1 cellular context compared by ENCODE assay signal in the genomic region with DNA sequence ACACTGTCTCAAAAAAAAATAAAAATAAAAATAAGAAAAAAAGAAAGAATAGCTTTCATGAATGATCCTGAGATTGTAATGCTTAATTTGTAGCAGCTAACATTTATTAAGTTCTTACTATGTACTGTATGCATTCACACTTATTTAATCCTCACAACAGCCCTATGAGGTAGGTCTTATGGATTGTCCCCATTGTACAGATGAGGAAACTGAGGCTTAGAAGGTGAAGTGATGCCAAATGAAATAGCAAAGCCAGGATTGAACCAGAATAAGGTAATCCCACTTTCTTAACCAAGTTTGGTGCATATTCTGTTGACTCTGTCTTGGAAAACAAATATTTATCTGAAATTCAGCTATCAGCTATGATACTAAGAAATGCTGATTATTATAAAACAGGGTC.
A peak's percentile ranks its signal among the peaks of the same experiment; 100 is the strongest.
TF ChIP-seq lines count a peak whose summit lies in the region.

No MANE protein-coding gene starts in this region.

TF ChIP-seq in HepG2, 621 proteins besides CTCF, POLR2A, EP300 and RAD21:
- TF ChIP-seq BHLHE40 (IDR thresholded peaks at IDR 0.05; ENCODE audit: low read length) (no peak), ZNF629 (CRISPR knock-in tag; conservative IDR thresholded peaks at IDR 0.05) (peak; percentile 92), THYN1 (CRISPR knock-in tag; IDR thresholded peaks at IDR 0.05; ENCODE audit: borderline replicate concordance, low read depth) (no peak)
TF ChIP-seq in HepG2: peak in this region for 1.
